In the genomic region with DNA sequence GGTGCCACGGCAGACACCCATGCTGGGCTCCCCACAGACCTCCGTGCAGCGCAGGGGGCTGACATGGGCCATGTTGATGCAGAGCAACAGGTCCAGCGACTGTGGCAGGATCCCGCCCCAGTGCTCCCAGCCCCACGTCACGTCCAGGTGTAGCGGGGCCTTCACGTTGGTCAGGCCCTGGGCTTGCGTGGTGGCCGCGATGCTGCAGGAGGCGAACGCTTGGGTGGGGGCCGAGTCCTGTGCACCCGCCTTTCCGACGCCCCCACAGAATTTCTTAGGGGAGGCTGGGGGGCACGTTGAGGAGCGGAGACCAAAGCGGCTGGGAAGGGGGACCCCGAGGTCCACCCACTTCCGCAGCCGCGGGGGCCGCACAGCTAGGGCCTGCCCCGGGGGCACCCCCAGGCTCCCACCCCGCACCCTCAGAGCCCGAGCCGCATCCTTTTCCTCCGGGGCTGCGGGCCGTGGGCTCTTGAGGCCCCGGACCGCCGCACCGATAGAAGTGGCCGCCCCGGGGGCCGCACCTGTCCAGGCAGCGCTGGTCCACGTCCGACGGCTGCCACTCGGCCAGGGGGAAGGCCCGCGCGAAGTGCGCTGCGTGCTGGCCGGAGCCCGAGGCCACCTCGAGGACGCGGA, we compare ENCODE assay signal across 1 cellular context.
A peak's percentile ranks its signal among the peaks of the same experiment; 100 is the strongest.
TF ChIP-seq lines count a peak whose summit lies in the region.

No MANE protein-coding gene starts in this region.

TF ChIP-seq in HEK293, 187 proteins besides CTCF, POLR2A, EP300 and RAD21 (continued from another document and continues in another):
- TF ChIP-seq ZNF146 (tag by site-specific recombination; IDR thresholded peaks at IDR 0.05): no peak
- TF ChIP-seq, protein P1, sequence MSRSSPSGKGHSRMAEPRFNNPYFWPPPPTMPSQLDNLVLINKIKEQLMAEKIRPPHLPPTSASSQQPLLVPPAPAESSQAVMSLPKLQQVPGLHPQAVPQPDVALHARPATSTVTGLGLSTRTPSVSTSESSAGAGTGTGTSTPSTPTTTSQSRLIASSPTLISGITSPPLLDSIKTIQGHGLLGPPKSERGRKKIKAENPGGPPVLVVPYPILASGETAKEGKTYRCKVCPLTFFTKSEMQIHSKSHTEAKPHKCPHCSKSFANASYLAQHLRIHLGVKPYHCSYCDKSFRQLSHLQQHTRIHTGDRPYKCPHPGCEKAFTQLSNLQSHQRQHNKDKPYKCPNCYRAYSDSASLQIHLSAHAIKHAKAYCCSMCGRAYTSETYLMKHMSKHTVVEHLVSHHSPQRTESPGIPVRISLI (tag by site-specific recombination; IDR thresholded peaks at IDR 0.05): no peak
- TF ChIP-seq HOXC10 (CRISPR knock-in tag; IDR thresholded peaks at IDR 0.05): no peak
- TF ChIP-seq, protein P2, sequence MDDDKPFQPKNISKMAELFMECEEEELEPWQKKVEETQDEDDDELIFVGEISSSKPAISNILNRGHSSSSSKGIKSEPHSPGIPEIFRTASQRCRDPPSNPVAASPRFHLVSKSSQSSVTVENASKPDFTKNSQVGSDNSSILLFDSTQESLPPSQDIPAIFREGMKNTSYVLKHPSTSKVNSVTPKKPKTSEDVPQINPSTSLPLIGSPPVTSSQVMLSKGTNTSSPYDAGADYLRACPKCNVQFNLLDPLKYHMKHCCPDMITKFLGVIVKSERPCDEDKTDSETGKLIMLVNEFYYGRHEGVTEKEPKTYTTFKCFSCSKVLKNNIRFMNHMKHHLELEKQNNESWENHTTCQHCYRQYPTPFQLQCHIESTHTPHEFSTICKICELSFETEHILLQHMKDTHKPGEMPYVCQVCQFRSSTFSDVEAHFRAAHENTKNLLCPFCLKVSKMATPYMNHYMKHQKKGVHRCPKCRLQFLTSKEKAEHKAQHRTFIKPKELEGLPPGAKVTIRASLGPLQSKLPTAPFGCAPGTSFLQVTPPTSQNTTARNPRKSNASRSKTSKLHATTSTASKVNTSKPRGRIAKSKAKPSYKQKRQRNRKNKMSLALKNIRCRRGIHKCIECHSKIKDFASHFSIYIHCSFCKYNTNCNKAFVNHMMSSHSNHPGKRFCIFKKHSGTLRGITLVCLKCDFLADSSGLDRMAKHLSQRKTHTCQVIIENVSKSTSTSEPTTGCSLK (tag by site-specific recombination; IDR thresholded peaks at IDR 0.05): no peak
- TF ChIP-seq KLF10 (tag by site-specific recombination; IDR thresholded peaks at IDR 0.05): no peak
- TF ChIP-seq KLF1 (tag by site-specific recombination; IDR thresholded peaks at IDR 0.05): peak; percentile 9; the same call in 1 of the 2 replicates
- no peak for TF ChIP-seq ZNF133 (tag by site-specific recombination; IDR thresholded peaks at IDR 0.05)
- TF ChIP-seq GFI1B (tag by site-specific recombination; IDR thresholded peaks at IDR 0.05): no peak
- TF ChIP-seq, protein P3, sequence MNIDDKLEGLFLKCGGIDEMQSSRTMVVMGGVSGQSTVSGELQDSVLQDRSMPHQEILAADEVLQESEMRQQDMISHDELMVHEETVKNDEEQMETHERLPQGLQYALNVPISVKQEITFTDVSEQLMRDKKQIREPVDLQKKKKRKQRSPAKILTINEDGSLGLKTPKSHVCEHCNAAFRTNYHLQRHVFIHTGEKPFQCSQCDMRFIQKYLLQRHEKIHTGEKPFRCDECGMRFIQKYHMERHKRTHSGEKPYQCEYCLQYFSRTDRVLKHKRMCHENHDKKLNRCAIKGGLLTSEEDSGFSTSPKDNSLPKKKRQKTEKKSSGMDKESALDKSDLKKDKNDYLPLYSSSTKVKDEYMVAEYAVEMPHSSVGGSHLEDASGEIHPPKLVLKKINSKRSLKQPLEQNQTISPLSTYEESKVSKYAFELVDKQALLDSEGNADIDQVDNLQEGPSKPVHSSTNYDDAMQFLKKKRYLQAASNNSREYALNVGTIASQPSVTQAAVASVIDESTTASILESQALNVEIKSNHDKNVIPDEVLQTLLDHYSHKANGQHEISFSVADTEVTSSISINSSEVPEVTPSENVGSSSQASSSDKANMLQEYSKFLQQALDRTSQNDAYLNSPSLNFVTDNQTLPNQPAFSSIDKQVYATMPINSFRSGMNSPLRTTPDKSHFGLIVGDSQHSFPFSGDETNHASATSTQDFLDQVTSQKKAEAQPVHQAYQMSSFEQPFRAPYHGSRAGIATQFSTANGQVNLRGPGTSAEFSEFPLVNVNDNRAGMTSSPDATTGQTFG (tag by site-specific recombination; IDR thresholded peaks at IDR 0.05; ENCODE audit: borderline replicate concordance): no peak
- TF ChIP-seq, protein P4, sequence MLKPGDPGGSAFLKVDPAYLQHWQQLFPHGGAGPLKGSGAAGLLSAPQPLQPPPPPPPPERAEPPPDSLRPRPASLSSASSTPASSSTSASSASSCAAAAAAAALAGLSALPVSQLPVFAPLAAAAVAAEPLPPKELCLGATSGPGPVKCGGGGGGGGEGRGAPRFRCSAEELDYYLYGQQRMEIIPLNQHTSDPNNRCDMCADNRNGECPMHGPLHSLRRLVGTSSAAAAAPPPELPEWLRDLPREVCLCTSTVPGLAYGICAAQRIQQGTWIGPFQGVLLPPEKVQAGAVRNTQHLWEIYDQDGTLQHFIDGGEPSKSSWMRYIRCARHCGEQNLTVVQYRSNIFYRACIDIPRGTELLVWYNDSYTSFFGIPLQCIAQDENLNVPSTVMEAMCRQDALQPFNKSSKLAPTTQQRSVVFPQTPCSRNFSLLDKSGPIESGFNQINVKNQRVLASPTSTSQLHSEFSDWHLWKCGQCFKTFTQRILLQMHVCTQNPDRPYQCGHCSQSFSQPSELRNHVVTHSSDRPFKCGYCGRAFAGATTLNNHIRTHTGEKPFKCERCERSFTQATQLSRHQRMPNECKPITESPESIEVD (tag by site-specific recombination; IDR thresholded peaks at IDR 0.05): no peak
- TF ChIP-seq RBAK (tag by site-specific recombination; IDR thresholded peaks at IDR 0.05): no peak
- no peak for TF ChIP-seq ZNF112 (tag by site-specific recombination; IDR thresholded peaks at IDR 0.05)
- TF ChIP-seq, protein P5, sequence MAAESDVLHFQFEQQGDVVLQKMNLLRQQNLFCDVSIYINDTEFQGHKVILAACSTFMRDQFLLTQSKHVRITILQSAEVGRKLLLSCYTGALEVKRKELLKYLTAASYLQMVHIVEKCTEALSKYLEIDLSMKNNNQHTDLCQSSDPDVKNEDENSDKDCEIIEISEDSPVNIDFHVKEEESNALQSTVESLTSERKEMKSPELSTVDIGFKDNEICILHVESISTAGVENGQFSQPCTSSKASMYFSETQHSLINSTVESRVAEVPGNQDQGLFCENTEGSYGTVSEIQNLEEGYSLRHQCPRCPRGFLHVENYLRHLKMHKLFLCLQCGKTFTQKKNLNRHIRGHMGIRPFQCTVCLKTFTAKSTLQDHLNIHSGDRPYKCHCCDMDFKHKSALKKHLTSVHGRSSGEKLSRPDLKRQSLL (tag by site-specific recombination; IDR thresholded peaks at IDR 0.05): 0 out of 2 replicates have a peak, but pooled peaks have one; percentile 6
- TF ChIP-seq, protein P6, sequence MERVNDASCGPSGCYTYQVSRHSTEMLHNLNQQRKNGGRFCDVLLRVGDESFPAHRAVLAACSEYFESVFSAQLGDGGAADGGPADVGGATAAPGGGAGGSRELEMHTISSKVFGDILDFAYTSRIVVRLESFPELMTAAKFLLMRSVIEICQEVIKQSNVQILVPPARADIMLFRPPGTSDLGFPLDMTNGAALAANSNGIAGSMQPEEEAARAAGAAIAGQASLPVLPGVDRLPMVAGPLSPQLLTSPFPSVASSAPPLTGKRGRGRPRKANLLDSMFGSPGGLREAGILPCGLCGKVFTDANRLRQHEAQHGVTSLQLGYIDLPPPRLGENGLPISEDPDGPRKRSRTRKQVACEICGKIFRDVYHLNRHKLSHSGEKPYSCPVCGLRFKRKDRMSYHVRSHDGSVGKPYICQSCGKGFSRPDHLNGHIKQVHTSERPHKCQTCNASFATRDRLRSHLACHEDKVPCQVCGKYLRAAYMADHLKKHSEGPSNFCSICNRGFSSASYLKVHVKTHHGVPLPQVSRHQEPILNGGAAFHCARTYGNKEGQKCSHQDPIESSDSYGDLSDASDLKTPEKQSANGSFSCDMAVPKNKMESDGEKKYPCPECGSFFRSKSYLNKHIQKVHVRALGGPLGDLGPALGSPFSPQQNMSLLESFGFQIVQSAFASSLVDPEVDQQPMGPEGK (tag by site-specific recombination; IDR thresholded peaks at IDR 0.05): peak; percentile 40; the same call in 1 of the 2 replicates
- TF ChIP-seq MEIS1 (CRISPR knock-in tag; IDR thresholded peaks at IDR 0.05; ENCODE audit: borderline replicate concordance): no peak
- TF ChIP-seq, protein P7, sequence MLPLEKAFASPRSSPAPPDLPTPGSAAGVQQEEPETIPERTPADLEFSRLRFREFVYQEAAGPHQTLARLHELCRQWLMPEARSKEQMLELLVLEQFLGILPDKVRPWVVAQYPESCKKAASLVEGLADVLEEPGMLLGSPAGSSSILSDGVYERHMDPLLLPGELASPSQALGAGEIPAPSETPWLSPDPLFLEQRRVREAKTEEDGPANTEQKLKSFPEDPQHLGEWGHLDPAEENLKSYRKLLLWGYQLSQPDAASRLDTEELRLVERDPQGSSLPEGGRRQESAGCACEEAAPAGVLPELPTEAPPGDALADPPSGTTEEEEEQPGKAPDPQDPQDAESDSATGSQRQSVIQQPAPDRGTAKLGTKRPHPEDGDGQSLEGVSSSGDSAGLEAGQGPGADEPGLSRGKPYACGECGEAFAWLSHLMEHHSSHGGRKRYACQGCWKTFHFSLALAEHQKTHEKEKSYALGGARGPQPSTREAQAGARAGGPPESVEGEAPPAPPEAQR (tag by site-specific recombination; IDR thresholded peaks at IDR 0.05): no peak
- TF ChIP-seq GLIS1 (tag by site-specific recombination; IDR thresholded peaks at IDR 0.05): no peak
- peak; percentile 41; the same call in 1 of the 2 replicates for TF ChIP-seq KLF8 (tag by site-specific recombination; IDR thresholded peaks at IDR 0.05)
- no peak for TF ChIP-seq ZSCAN23 (tag by site-specific recombination; IDR thresholded peaks at IDR 0.05)
- no peak for TF ChIP-seq ZNF404 (tag by site-specific recombination; IDR thresholded peaks at IDR 0.05)
- no peak for TF ChIP-seq ZNF837 (tag by site-specific recombination; IDR thresholded peaks at IDR 0.05)
- TF ChIP-seq ZNF274 (IDR thresholded peaks at IDR 0.05; ENCODE audit: low read length): no peak
- no peak for TF ChIP-seq ZNF274 (tag by site-specific recombination; IDR thresholded peaks at IDR 0.05; ENCODE audit: borderline replicate concordance)
- no peak for TF ChIP-seq ZNF830 (tag by site-specific recombination; IDR thresholded peaks at IDR 0.05; ENCODE audit: low read depth)
- no peak; the same call in 1 of the 2 replicates for TF ChIP-seq ZFHX2 (tag by site-specific recombination; conservative IDR thresholded peaks at IDR 0.05)
- TF ChIP-seq, protein P8, sequence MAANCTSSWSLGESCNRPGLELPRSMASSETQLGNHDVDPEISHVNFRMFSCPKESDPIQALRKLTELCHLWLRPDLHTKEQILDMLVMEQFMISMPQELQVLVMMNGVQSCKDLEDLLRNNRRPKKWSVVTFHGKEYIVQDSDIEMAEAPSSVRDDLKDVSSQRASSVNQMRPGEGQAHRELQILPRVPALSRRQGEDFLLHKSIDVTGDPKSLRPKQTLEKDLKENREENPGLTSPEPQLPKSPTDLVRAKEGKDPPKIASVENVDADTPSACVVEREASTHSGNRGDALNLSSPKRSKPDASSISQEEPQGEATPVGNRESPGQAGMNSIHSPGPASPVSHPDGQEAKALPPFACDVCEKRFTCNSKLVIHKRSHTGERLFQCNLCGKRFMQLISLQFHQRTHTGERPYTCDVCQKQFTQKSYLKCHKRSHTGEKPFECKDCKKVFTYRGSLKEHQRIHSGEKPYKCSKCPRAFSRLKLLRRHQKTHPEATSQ (tag by site-specific recombination; IDR thresholded peaks at IDR 0.05): peak; percentile 84; the same call in 1 of the 2 replicates
- no peak for TF ChIP-seq ZNF529 (tag by site-specific recombination; IDR thresholded peaks at IDR 0.05; ENCODE audit: insufficient replicate concordance)
- no peak for TF ChIP-seq ZNF16 (tag by site-specific recombination; IDR thresholded peaks at IDR 0.05; ENCODE audit: low read depth)
- TF ChIP-seq, protein P9, sequence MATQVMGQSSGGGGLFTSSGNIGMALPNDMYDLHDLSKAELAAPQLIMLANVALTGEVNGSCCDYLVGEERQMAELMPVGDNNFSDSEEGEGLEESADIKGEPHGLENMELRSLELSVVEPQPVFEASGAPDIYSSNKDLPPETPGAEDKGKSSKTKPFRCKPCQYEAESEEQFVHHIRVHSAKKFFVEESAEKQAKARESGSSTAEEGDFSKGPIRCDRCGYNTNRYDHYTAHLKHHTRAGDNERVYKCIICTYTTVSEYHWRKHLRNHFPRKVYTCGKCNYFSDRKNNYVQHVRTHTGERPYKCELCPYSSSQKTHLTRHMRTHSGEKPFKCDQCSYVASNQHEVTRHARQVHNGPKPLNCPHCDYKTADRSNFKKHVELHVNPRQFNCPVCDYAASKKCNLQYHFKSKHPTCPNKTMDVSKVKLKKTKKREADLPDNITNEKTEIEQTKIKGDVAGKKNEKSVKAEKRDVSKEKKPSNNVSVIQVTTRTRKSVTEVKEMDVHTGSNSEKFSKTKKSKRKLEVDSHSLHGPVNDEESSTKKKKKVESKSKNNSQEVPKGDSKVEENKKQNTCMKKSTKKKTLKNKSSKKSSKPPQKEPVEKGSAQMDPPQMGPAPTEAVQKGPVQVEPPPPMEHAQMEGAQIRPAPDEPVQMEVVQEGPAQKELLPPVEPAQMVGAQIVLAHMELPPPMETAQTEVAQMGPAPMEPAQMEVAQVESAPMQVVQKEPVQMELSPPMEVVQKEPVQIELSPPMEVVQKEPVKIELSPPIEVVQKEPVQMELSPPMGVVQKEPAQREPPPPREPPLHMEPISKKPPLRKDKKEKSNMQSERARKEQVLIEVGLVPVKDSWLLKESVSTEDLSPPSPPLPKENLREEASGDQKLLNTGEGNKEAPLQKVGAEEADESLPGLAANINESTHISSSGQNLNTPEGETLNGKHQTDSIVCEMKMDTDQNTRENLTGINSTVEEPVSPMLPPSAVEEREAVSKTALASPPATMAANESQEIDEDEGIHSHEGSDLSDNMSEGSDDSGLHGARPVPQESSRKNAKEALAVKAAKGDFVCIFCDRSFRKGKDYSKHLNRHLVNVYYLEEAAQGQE (tag by site-specific recombination; IDR thresholded peaks at IDR 0.05): no peak
- no peak for TF ChIP-seq ZNF560 (tag by site-specific recombination; IDR thresholded peaks at IDR 0.05; ENCODE audit: borderline replicate concordance)
- TF ChIP-seq ZNF23 (tag by site-specific recombination; IDR thresholded peaks at IDR 0.05; ENCODE audit: borderline replicate concordance): no peak
- no peak for TF ChIP-seq ZNF544 (tag by site-specific recombination; IDR thresholded peaks at IDR 0.05)
- peak; percentile 88 for TF ChIP-seq SCRT1 (tag by site-specific recombination; IDR thresholded peaks at IDR 0.05; ENCODE audit: borderline replicate concordance)
- no peak for TF ChIP-seq ZNF138 (tag by site-specific recombination; IDR thresholded peaks at IDR 0.05; ENCODE audit: borderline replicate concordance)
- no peak for TF ChIP-seq IKZF3 (tag by site-specific recombination; IDR thresholded peaks at IDR 0.05)
- TF ChIP-seq ZNF433 (tag by site-specific recombination; IDR thresholded peaks at IDR 0.05; ENCODE audit: low read depth): no peak
- no peak for TF ChIP-seq ZNF629 (tag by site-specific recombination; IDR thresholded peaks at IDR 0.05)
- TF ChIP-seq, protein P10, sequence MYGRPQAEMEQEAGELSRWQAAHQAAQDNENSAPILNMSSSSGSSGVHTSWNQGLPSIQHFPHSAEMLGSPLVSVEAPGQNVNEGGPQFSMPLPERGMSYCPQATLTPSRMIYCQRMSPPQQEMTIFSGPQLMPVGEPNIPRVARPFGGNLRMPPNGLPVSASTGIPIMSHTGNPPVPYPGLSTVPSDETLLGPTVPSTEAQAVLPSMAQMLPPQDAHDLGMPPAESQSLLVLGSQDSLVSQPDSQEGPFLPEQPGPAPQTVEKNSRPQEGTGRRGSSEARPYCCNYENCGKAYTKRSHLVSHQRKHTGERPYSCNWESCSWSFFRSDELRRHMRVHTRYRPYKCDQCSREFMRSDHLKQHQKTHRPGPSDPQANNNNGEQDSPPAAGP (tag by site-specific recombination; IDR thresholded peaks at IDR 0.05): no peak
- no peak for TF ChIP-seq ZFP69B (tag by site-specific recombination; IDR thresholded peaks at IDR 0.05)
- TF ChIP-seq REPIN1 (tag by site-specific recombination; IDR thresholded peaks at IDR 0.05; ENCODE audit: low read depth): no peak
- no peak for TF ChIP-seq ZSCAN16 (tag by site-specific recombination; IDR thresholded peaks at IDR 0.05)
